1 cellular context compared by ENCODE assay signal in the genomic region with DNA sequence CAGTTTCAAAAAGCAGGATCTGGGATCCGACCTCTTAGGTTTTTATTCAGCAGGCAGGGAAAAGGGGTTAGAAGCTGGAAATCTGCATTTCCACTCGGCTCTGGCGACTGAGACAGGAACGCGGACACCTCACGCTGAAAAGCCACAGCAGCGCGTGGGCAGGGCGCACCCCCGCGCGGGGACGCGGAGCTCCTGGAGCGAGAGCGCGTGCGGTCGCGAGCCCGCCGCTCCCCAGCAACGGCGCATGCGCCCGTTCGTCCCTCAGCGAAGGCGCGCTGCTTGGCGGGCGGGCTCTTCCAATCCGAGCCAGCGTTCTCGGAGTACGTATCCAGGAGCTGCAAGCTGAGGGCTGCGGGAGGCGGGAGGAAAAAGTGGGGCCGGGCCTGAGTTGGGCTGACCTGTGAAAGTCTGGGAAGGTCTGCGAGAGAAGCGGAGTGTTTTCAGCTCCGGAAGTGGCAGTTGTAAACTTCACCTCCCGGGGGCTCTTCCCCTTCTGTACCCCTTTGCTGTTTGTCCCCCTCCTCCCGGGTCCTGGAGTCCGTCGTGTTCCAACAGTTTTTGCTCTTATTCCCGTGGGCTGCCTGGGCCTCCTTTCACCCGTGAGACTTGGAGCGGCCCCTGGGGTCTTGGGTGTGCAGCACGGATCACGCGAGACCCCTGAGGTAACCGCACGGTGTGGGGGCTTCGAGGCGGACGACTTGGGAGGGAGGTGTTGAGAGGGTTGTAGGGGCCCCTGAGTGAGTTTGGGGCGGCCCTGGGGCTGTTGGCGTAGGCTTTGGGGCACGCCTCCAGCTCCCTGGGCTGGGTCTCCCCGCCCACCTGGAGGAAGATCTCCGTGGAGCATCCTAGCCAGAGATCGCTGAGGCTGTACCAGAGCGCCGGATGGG.
TF ChIP-seq lines count a peak whose summit lies in the region.

A gene (plus strand): TSS at position 403 of the 887 bp plus-strand sequence. CDS start 11,046 bp downstream, outside the sequence.

TF ChIP-seq in HepG2, 621 proteins besides CTCF, POLR2A, EP300 and RAD21 (continued from another document and continues in another):
- TF ChIP-seq, protein P1, sequence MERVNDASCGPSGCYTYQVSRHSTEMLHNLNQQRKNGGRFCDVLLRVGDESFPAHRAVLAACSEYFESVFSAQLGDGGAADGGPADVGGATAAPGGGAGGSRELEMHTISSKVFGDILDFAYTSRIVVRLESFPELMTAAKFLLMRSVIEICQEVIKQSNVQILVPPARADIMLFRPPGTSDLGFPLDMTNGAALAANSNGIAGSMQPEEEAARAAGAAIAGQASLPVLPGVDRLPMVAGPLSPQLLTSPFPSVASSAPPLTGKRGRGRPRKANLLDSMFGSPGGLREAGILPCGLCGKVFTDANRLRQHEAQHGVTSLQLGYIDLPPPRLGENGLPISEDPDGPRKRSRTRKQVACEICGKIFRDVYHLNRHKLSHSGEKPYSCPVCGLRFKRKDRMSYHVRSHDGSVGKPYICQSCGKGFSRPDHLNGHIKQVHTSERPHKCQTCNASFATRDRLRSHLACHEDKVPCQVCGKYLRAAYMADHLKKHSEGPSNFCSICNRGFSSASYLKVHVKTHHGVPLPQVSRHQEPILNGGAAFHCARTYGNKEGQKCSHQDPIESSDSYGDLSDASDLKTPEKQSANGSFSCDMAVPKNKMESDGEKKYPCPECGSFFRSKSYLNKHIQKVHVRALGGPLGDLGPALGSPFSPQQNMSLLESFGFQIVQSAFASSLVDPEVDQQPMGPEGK (CRISPR knock-in tag; IDR thresholded peaks at IDR 0.05) = peak; percentile 49; the same call in 1 of the 2 replicates
- TF ChIP-seq FOXO1 (CRISPR knock-in tag; IDR thresholded peaks at IDR 0.05) (0 out of 2 replicates have a peak, but pooled peaks have one; percentile 8), TBX2 (CRISPR knock-in tag; IDR thresholded peaks at IDR 0.05; ENCODE audit: borderline replicate concordance) (peak; percentile 62; the same call in 1 of the 2 replicates), ZBTB38 (CRISPR knock-in tag; IDR thresholded peaks at IDR 0.05) (no peak), ZNF747 (CRISPR knock-in tag; IDR thresholded peaks at IDR 0.05; ENCODE audit: borderline replicate concordance) (no peak), MAZ (IDR thresholded peaks at IDR 0.05; ENCODE audit: borderline replicate concordance, low read depth, low read length) (no peak; the same call in none of the 2 replicates), MAZ (CRISPR knock-in tag; IDR thresholded peaks at IDR 0.05; ENCODE audit: low read depth) (peak; percentile 69; the same call in 1 of the 2 replicates), GTF2F1 (IDR thresholded peaks at IDR 0.05; ENCODE audit: low read length) (no peak), SRSF1 (optimal IDR thresholded peaks at IDR 0.05; ENCODE audit: low read depth, low read length) (peak; percentile 45), ZNF558 (CRISPR knock-in tag; IDR thresholded peaks at IDR 0.05; ENCODE audit: borderline replicate concordance) (peak; percentile 66; the same call in 1 of the 2 replicates), KAT7 (CRISPR knock-in tag; IDR thresholded peaks at IDR 0.05; ENCODE audit: borderline replicate concordance) (peak; percentile 62; the same call in 1 of the 2 replicates), SATB2 (CRISPR knock-in tag; IDR thresholded peaks at IDR 0.05) (no peak), ATF7-NPFF (CRISPR knock-in tag; IDR thresholded peaks at IDR 0.05; ENCODE audit: low read depth) (peak; percentile 92)
- TF ChIP-seq, protein P2, sequence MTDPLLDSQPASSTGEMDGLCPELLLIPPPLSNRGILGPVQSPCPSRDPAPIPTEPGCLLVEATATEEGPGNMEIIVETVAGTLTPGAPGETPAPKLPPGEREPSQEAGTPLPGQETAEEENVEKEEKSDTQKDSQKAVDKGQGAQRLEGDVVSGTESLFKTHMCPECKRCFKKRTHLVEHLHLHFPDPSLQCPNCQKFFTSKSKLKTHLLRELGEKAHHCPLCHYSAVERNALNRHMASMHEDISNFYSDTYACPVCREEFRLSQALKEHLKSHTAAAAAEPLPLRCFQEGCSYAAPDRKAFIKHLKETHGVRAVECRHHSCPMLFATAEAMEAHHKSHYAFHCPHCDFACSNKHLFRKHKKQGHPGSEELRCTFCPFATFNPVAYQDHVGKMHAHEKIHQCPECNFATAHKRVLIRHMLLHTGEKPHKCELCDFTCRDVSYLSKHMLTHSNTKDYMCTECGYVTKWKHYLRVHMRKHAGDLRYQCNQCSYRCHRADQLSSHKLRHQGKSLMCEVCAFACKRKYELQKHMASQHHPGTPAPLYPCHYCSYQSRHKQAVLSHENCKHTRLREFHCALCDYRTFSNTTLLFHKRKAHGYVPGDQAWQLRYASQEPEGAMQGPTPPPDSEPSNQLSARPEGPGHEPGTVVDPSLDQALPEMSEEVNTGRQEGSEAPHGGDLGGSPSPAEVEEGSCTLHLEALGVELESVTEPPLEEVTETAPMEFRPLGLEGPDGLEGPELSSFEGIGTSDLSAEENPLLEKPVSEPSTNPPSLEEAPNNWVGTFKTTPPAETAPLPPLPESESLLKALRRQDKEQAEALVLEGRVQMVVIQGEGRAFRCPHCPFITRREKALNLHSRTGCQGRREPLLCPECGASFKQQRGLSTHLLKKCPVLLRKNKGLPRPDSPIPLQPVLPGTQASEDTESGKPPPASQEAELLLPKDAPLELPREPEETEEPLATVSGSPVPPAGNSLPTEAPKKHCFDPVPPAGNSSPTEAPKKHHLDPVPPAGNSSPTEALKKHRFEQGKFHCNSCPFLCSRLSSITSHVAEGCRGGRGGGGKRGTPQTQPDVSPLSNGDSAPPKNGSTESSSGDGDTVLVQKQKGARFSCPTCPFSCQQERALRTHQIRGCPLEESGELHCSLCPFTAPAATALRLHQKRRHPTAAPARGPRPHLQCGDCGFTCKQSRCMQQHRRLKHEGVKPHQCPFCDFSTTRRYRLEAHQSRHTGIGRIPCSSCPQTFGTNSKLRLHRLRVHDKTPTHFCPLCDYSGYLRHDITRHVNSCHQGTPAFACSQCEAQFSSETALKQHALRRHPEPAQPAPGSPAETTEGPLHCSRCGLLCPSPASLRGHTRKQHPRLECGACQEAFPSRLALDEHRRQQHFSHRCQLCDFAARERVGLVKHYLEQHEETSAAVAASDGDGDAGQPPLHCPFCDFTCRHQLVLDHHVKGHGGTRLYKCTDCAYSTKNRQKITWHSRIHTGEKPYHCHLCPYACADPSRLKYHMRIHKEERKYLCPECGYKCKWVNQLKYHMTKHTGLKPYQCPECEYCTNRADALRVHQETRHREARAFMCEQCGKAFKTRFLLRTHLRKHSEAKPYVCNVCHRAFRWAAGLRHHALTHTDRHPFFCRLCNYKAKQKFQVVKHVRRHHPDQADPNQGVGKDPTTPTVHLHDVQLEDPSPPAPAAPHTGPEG (CRISPR knock-in tag; IDR thresholded peaks at IDR 0.05) = no peak
- TF ChIP-seq, protein P3, sequence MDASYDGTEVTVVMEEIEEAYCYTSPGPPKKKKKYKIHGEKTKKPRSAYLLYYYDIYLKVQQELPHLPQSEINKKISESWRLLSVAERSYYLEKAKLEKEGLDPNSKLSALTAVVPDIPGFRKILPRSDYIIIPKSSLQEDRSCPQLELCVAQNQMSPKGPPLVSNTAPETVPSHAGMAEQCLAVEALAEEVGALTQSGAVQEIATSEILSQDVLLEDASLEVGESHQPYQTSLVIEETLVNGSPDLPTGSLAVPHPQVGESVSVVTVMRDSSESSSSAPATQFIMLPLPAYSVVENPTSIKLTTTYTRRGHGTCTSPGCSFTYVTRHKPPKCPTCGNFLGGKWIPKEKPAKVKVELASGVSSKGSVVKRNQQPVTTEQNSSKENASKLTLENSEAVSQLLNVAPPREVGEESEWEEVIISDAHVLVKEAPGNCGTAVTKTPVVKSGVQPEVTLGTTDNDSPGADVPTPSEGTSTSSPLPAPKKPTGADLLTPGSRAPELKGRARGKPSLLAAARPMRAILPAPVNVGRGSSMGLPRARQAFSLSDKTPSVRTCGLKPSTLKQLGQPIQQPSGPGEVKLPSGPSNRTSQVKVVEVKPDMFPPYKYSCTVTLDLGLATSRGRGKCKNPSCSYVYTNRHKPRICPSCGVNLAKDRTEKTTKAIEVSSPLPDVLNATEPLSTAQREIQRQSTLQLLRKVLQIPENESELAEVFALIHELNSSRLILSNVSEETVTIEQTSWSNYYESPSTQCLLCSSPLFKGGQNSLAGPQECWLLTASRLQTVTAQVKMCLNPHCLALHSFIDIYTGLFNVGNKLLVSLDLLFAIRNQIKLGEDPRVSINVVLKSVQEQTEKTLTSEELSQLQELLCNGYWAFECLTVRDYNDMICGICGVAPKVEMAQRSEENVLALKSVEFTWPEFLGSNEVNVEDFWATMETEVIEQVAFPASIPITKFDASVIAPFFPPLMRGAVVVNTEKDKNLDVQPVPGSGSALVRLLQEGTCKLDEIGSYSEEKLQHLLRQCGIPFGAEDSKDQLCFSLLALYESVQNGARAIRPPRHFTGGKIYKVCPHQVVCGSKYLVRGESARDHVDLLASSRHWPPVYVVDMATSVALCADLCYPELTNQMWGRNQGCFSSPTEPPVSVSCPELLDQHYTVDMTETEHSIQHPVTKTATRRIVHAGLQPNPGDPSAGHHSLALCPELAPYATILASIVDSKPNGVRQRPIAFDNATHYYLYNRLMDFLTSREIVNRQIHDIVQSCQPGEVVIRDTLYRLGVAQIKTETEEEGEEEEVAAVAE (CRISPR knock-in tag; IDR thresholded peaks at IDR 0.05; ENCODE audit: borderline replicate concordance) = no peak
- TF ChIP-seq, protein P4, sequence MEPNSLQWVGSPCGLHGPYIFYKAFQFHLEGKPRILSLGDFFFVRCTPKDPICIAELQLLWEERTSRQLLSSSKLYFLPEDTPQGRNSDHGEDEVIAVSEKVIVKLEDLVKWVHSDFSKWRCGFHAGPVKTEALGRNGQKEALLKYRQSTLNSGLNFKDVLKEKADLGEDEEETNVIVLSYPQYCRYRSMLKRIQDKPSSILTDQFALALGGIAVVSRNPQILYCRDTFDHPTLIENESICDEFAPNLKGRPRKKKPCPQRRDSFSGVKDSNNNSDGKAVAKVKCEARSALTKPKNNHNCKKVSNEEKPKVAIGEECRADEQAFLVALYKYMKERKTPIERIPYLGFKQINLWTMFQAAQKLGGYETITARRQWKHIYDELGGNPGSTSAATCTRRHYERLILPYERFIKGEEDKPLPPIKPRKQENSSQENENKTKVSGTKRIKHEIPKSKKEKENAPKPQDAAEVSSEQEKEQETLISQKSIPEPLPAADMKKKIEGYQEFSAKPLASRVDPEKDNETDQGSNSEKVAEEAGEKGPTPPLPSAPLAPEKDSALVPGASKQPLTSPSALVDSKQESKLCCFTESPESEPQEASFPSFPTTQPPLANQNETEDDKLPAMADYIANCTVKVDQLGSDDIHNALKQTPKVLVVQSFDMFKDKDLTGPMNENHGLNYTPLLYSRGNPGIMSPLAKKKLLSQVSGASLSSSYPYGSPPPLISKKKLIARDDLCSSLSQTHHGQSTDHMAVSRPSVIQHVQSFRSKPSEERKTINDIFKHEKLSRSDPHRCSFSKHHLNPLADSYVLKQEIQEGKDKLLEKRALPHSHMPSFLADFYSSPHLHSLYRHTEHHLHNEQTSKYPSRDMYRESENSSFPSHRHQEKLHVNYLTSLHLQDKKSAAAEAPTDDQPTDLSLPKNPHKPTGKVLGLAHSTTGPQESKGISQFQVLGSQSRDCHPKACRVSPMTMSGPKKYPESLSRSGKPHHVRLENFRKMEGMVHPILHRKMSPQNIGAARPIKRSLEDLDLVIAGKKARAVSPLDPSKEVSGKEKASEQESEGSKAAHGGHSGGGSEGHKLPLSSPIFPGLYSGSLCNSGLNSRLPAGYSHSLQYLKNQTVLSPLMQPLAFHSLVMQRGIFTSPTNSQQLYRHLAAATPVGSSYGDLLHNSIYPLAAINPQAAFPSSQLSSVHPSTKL (CRISPR knock-in tag; IDR thresholded peaks at IDR 0.05) = peak; percentile 38
- TF ChIP-seq, protein P5, sequence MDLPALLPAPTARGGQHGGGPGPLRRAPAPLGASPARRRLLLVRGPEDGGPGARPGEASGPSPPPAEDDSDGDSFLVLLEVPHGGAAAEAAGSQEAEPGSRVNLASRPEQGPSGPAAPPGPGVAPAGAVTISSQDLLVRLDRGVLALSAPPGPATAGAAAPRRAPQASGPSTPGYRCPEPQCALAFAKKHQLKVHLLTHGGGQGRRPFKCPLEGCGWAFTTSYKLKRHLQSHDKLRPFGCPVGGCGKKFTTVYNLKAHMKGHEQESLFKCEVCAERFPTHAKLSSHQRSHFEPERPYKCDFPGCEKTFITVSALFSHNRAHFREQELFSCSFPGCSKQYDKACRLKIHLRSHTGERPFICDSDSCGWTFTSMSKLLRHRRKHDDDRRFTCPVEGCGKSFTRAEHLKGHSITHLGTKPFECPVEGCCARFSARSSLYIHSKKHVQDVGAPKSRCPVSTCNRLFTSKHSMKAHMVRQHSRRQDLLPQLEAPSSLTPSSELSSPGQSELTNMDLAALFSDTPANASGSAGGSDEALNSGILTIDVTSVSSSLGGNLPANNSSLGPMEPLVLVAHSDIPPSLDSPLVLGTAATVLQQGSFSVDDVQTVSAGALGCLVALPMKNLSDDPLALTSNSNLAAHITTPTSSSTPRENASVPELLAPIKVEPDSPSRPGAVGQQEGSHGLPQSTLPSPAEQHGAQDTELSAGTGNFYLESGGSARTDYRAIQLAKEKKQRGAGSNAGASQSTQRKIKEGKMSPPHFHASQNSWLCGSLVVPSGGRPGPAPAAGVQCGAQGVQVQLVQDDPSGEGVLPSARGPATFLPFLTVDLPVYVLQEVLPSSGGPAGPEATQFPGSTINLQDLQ (CRISPR knock-in tag; IDR thresholded peaks at IDR 0.05) = peak; percentile 54; the same call in 1 of the 2 replicates
- TF ChIP-seq, protein P6, sequence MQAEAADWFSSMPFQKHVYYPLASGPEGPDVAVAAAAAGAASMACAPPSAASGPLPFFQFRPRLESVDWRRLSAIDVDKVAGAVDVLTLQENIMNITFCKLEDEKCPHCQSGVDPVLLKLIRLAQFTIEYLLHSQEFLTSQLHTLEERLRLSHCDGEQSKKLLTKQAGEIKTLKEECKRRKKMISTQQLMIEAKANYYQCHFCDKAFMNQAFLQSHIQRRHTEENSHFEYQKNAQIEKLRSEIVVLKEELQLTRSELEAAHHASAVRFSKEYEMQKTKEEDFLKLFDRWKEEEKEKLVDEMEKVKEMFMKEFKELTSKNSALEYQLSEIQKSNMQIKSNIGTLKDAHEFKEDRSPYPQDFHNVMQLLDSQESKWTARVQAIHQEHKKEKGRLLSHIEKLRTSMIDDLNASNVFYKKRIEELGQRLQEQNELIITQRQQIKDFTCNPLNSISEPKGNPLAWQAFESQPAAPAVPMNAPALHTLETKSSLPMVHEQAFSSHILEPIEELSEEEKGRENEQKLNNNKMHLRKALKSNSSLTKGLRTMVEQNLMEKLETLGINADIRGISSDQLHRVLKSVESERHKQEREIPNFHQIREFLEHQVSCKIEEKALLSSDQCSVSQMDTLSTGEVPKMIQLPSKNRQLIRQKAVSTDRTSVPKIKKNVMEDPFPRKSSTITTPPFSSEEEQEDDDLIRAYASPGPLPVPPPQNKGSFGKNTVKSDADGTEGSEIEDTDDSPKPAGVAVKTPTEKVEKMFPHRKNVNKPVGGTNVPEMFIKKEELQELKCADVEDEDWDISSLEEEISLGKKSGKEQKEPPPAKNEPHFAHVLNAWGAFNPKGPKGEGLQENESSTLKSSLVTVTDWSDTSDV (CRISPR knock-in tag; IDR thresholded peaks at IDR 0.05) = peak; percentile 69; the same call in 1 of the 2 replicates
